In genomic region chr12:48856379-48856778, GRCh38 we compare ENCODE assay signal across 9 cellular contexts.
"Had no signal": no experiment of that assay in that cellular context is flagged by ENCODE, and none has a peak within 500 bp of the region (broad histone marks: within the 10 kb centered on the region; RNA-seq: fewer than 3 reads in every experiment).

No MANE protein-coding gene starts in this region.

- DNase-seq: IMR-90, KBM-7, KG1 had no signal

- ATAC-seq: HepG2, K562 had no signal

- H3K9me3 Mint-ChIP-seq: IgD-negative memory B cell had no signal

- H3K27ac ChIP-seq: HL-60, KMS-11 had no signal

- H3K27me3 Mint-ChIP-seq: IgD-negative memory B cell had no signal

- H3K4me3 ChIP-seq: K562 had no signal

- H3K9ac ChIP-seq: KMS-11 had no signal

- FAIRE-seq: HepG2, HTR-8/SVneo, K562 had no signal

- H3K4me2 ChIP-seq: KMS-11 had no signal
